Comparison of ENCODE assay signal across 27 cellular contexts in genomic region chr7:11125160-11125559, GRCh38.
"Had no signal": no experiment of that assay in that cellular context is flagged by ENCODE, and none has a peak within 500 bp of the region (broad histone marks: within the 10 kb centered on the region; RNA-seq: fewer than 3 reads in every experiment).

No MANE protein-coding gene starts in this region.

- H3K27ac ChIP-seq: left lung, lower lobe of right lung, pancreas, prostate gland, sigmoid colon, tibial nerve, vagina had no signal

- H3K27me3 Mint-ChIP-seq: naive thymus-derived CD8-positive, alpha-beta T cell; stimulated activated memory B cell treated with anti-CD40 and anti-IgM and Interleukin-4, amounts not matched to agents 10 μg/mL and 1 μg/mL and 100 μg/mL, for 72 hours; stimulated activated naive CD8-positive, alpha-beta T cell treated with anti-CD3 and anti-CD28 coated beads, Interleukin-15, amount 100 ng/mL, for 72 hours; type B pancreatic cell had no signal

- FAIRE-seq: pancreas had no signal

- H3K9me3 Mint-ChIP-seq: immature natural killer cell; naive thymus-derived CD8-positive, alpha-beta T cell; stimulated activated memory B cell treated with anti-CD40 and anti-IgM and Interleukin-4, amounts not matched to agents 10 μg/mL and 1 μg/mL and 100 μg/mL, for 72 hours; stimulated activated naive CD8-positive, alpha-beta T cell treated with anti-CD3 and anti-CD28 coated beads, Interleukin-15, amount 100 ng/mL, for 72 hours; type B pancreatic cell had no signal

- H3K4me3 ChIP-seq: left lung, lower lobe of right lung, pancreas, prostate gland, sigmoid colon, tibial nerve, vagina had no signal

- H3K4me1 ChIP-seq: left lung, lower lobe of right lung, pancreas, prostate gland, sigmoid colon, tibial nerve, vagina had no signal

- DNase-seq: hypothalamus; immature natural killer cell; kidney; left colon; left lung; lower lobe of right lung; mammary epithelial cell; mesenchymal stem cell; naive thymus-derived CD8-positive, alpha-beta T cell; pancreas; posterior cingulate gyrus; retina; right cardiac atrium; sigmoid colon; small intestine; stimulated activated CD4-positive, alpha-beta T cell treated with anti-CD3 and anti-CD28 coated beads, Interleukin-1b, Interleukin-23, amount 100 ng/mL, for 48 hours; stimulated activated CD4-positive, alpha-beta T cell treated with anti-CD3 and anti-CD28 coated beads, Interleukin-2, amount 100 ng/mL, for 48 hours; stimulated activated CD4-positive, alpha-beta T cell treated with anti-CD3 and anti-CD28 coated beads, Interleukin-4, amount 100 ng/mL, for 4 hours; stimulated activated CD8-positive, alpha-beta memory T cell treated with anti-CD3 and anti-CD28 coated beads, Interleukin-4, amount 100 ng/mL, for 48 hours; stimulated activated naive CD4-positive, alpha-beta T cell treated with Interleukin-2 at 50 U/mL for 16 hours; stimulated activated naive CD8-positive, alpha-beta T cell treated with anti-CD3 and anti-CD28 coated beads, Interleukin-15, amount 100 ng/mL, for 72 hours; substantia nigra had no signal

- H3K27ac Mint-ChIP-seq: immature natural killer cell; stimulated activated memory B cell treated with anti-CD40 and anti-IgM and Interleukin-4, amounts not matched to agents 10 μg/mL and 1 μg/mL and 100 μg/mL, for 72 hours; stimulated activated naive CD8-positive, alpha-beta T cell treated with anti-CD3 and anti-CD28 coated beads, Interleukin-15, amount 100 ng/mL, for 72 hours; type B pancreatic cell had no signal

- H3K27me3 ChIP-seq: left lung, pancreas, sigmoid colon, tibial nerve, vagina had no signal

- H3K36me3 ChIP-seq: left lung, lower lobe of right lung, pancreas, prostate gland, sigmoid colon, vagina had no signal

- ATAC-seq: left colon; left lung; lower lobe of right lung; naive thymus-derived CD8-positive, alpha-beta T cell; pancreas; right cardiac atrium; stimulated activated memory B cell treated with anti-CD40 and anti-IgM and Interleukin-4, amounts not matched to agents 10 μg/mL and 1 μg/mL and 100 μg/mL, for 72 hours; stimulated activated naive CD8-positive, alpha-beta T cell treated with anti-CD3 and anti-CD28 coated beads, Interleukin-15, amount 100 ng/mL, for 72 hours had no signal

- H3K9me3 ChIP-seq: left lung, lower lobe of right lung, pancreas, prostate gland, sigmoid colon, tibial nerve, vagina had no signal

- H3K4me3 Mint-ChIP-seq: immature natural killer cell; naive thymus-derived CD8-positive, alpha-beta T cell; stimulated activated memory B cell treated with anti-CD40 and anti-IgM and Interleukin-4, amounts not matched to agents 10 μg/mL and 1 μg/mL and 100 μg/mL, for 72 hours; stimulated activated naive CD8-positive, alpha-beta T cell treated with anti-CD3 and anti-CD28 coated beads, Interleukin-15, amount 100 ng/mL, for 72 hours; type B pancreatic cell had no signal
